10 cellular contexts compared by ENCODE assay signal in genomic region chr6:17957488-17957887, GRCh38. TPM values are rescaled to one million over a fixed set of nuclear protein-coding genes. Genes with fewer than 3 reads are reported as not detected.
A peak's percentile ranks its signal among the peaks of the same experiment; 100 is the strongest.
DNase-seq lines count a peak whose midpoint lies in the region; ATAC-seq and TF ChIP-seq lines count a peak whose summit lies in the region.
"Had no signal": no experiment of that assay in that cellular context is flagged by ENCODE, and none has a peak within 500 bp of the region (broad histone marks: within the 10 kb centered on the region; RNA-seq: fewer than 3 reads in every experiment).

No MANE protein-coding gene starts in this region.

- H3K9me3 ChIP-seq in BLaER1 (0 out of 2 replicates have a peak, but pooled peaks cover 4% of the 10 kb centered on the region), prostate gland (no peaks in the 10 kb centered on the region), aorta (ENCODE audit: control insufficient read depth, low read length) (no peaks in the 10 kb centered on the region)
- no peaks in the 10 kb centered on the region for H3K9me3 ChIP-seq in CD4-positive, alpha-beta T cell (ENCODE audit: control insufficient read depth, low read length)

- peak overlapping the region; percentile 44 for H3K9ac ChIP-seq in BLaER1

- intact Hi-C loops in left cardiac atrium (cut with DNase I): no loop called here
- intact Hi-C loops in prostate gland (cut with DNase I): no loop called here
- intact Hi-C loops in CD4-positive, alpha-beta T cell (cut with DNase I, micrococcal nuclease): no loop called here
- intact Hi-C loops in aorta (cut with DNase I): no loop called here

- H3K27ac ChIP-seq in BLaER1: peak overlapping the region; percentile 1; the same call in 1 of the 2 replicates
- H3K27ac ChIP-seq in prostate gland: peak overlapping the region in 1 of 2 donors; percentile 25
- H3K27ac ChIP-seq in CD4-positive, alpha-beta T cell (ENCODE audit: low read depth, low read length): no peak overlapping the region
- H3K27ac ChIP-seq in aorta (ENCODE audit: low read depth in 1 of 2, low read length in 2 of 2): peak overlapping the region in 1 of 2 donors; percentile 15

- peak overlapping the region; percentile 49 for H3K4me2 ChIP-seq in BLaER1

- H3K4me3 ChIP-seq in BLaER1 (no peak overlapping the region), prostate gland (no peak overlapping the region), aorta (ENCODE audit: low read length in 2 of 2) (no peak overlapping the region)

- H3K9me3 Mint-ChIP-seq in CD4-positive, alpha-beta T cell: no peaks in the 10 kb centered on the region

- CTCF ChIA-PET in CD4-positive, alpha-beta T cell (lab: Charles Lee): interaction anchor here (1.6 kb wide), 1 partner anchor 9 kb away, joined by 3 read pairs; no protein-coding TSS in a partner anchor

- H3K27me3 Mint-ChIP-seq in CD4-positive, alpha-beta T cell: peaks cover 18% of the 10 kb centered on the region
- H3K27me3 Mint-ChIP-seq: B cell had no signal

- H3K4me1 Mint-ChIP-seq in CD4-positive, alpha-beta T cell (ENCODE audit: low read depth): no peaks in the 10 kb centered on the region

- 33% methylated on average over 1 of the region's 1 CpG for WGBS in prostate gland
- 4 to 5% methylated on average over 1 of the region's 1 CpG for WGBS in aorta, 2 donors

- POLR2A ChIA-PET in CD4-positive, alpha-beta T cell (lab: Charles Lee): no interaction called here

- no peaks in the 10 kb centered on the region for H3K36me3 Mint-ChIP-seq in CD4-positive, alpha-beta T cell (ENCODE audit: low read depth)

- no peaks in the 10 kb centered on the region for H4K20me1 ChIP-seq in BLaER1

- H3K27ac Mint-ChIP-seq in CD4-positive, alpha-beta T cell: no peak overlapping the region
- H3K27ac Mint-ChIP-seq: B cell had no signal

- no peak for TF ChIP-seq CTCF in prostate gland (IDR thresholded peaks at IDR 0.05)
- no peak for TF ChIP-seq CTCF in CD4-positive, alpha-beta T cell (IDR thresholded peaks at IDR 0.05)

- DNase-seq in left cardiac atrium: no peak
- DNase-seq in prostate gland (ENCODE audit: low spot score): no peak
- no peak for DNase-seq in AG20443 (ENCODE audit: low spot score)
- DNase-seq in CD4-positive, alpha-beta T cell: no peak
- no peak for DNase-seq in aorta
- DNase-seq: NCI-H1694 treated with DMSO at 0.1 percent for 48 hours had no signal

- no peak for TF ChIP-seq POLR2A in prostate gland (IDR thresholded peaks at IDR 0.05)

- H3K4me1 ChIP-seq in BLaER1: peaks cover 38% of the 10 kb centered on the region
- peaks cover 11% of the 10 kb centered on the region for H3K4me1 ChIP-seq in prostate gland (replicated peaks)
- peaks cover 2 to 7% of the 10 kb centered on the region in 2 donors for H3K4me1 ChIP-seq in aorta (ENCODE audit: control insufficient read depth in 1 of 2, insufficient read depth in 2 of 2, low read length in 2 of 2)

- H3K36me3 ChIP-seq in BLaER1 (no peaks in the 10 kb centered on the region), prostate gland (no peaks in the 10 kb centered on the region), aorta (ENCODE audit: control insufficient read depth in 1 of 2, insufficient read depth in 2 of 2, low read length in 1 of 2) (no peaks in the 10 kb centered on the region)

- no peaks in the 10 kb centered on the region for H3K27me3 ChIP-seq in BLaER1
- H3K27me3 ChIP-seq in prostate gland (replicated peaks; ENCODE audit: insufficient read depth): no peaks in the 10 kb centered on the region
- H3K27me3 ChIP-seq in CD4-positive, alpha-beta T cell (ENCODE audit: control insufficient read depth, insufficient read depth, low read length): no peaks in the 10 kb centered on the region
- no peaks in the 10 kb centered on the region for H3K27me3 ChIP-seq in aorta (ENCODE audit: control insufficient read depth in 1 of 2, insufficient read depth in 2 of 2, low read length in 1 of 2)

- ATAC-seq in GM21447 (IDR thresholded peaks at IDR 0.05; ENCODE audit: unreplicated experiment): peak; percentile 63
- peak; percentile 82 for ATAC-seq in HG03565 (IDR thresholded peaks at IDR 0.05; ENCODE audit: unreplicated experiment)
- ATAC-seq in left cardiac atrium: peak; percentile 32 to 33
- ATAC-seq in CD4-positive, alpha-beta T cell (ENCODE audit: poor library complexity): no peak
- ATAC-seq in aorta (ENCODE audit: low FRiP score): no peak

- H3K4me3 Mint-ChIP-seq in CD4-positive, alpha-beta T cell: no peak overlapping the region
- H3K4me3 Mint-ChIP-seq: B cell had no signal

RNA-seq across cellular contexts. Expression of gene KIF13A, which starts 29.9 kb away (rescaled TPM):
- total RNA-seq in left cardiac atrium: 10 to 100 TPM; 60.5 to 64.7 TPM
- 10 to 100 TPM; 36.8 to 57.5 TPM for total RNA-seq in prostate gland
- 1 to 10 TPM in 1 of 2 experiments, under 1 TPM in 1; 0.91 to 1.4 TPM for total RNA-seq in CD4-positive, alpha-beta T cell
- total RNA-seq in aorta: 100 to 1,000 TPM in 1 of 2 donors, 10 to 100 TPM in 1; 89.2 to 109 TPM
- 10 to 100 TPM; 52.6 to 56.1 TPM for polyA plus RNA-seq in aorta

Comparison
In these comparisons a context has a peak if more than half of its experiments do, and no peak if none do; other contexts are left out.
1. ATAC-seq: peak in GM21447 (single experiment), HG03565 (single experiment) and left cardiac atrium (2 of 2); none in CD4-positive, alpha-beta T cell (single experiment) and aorta (single experiment).
2. RNA of gene KIF13A, which starts 29.9 kb away (total RNA-seq): 89.2 to 109 TPM in aorta, 60.5 to 64.7 TPM in left cardiac atrium and 36.8 to 57.5 TPM in prostate gland; 0.91 to 1.4 TPM in CD4-positive, alpha-beta T cell; every median in the first group is over 10 times any median in the second.